ENCODE assay signal across 29 cellular contexts in genomic region chr3:191699546-191699945, GRCh38.
"Had no signal": no experiment of that assay in that cellular context is flagged by ENCODE, and none has a peak within 500 bp of the region (broad histone marks: within the 10 kb centered on the region; RNA-seq: fewer than 3 reads in every experiment).

No MANE protein-coding gene starts in this region.

- H3K79me2 ChIP-seq: hepatocyte had no signal

- H3K4me3 Mint-ChIP-seq: dendritic cell treated with granulocyte-macrophage colony-stimulating factor and Interleukin-4, amounts not matched to agents 40 ng/mL and 50 ng/mL, for 4 days; effector memory CD8-positive, alpha-beta T cell; endodermal cell had no signal

- DNase-seq: colonic mucosa; cortex of kidney; dermis blood vessel endothelial cell; dorsolateral prefrontal cortex; effector CD4-positive, alpha-beta T cell; effector CD8-positive, alpha-beta T cell; effector memory CD4-positive, alpha-beta T cell; effector memory CD8-positive, alpha-beta T cell; endodermal cell; erythroblast; esophagus squamous epithelium; foreskin fibroblast; foreskin keratinocyte; foreskin melanocyte; gastrocnemius medialis; glutamatergic neuron; head of caudate nucleus; heart left ventricle; heart right ventricle had no signal

- H3K9me3 ChIP-seq: colonic mucosa, esophagus muscularis mucosa had no signal

- H2AFZ ChIP-seq: hepatocyte had no signal

- H3K27ac Mint-ChIP-seq: dendritic cell treated with granulocyte-macrophage colony-stimulating factor and Interleukin-4, amounts not matched to agents 40 ng/mL and 50 ng/mL, for 4 days; effector memory CD8-positive, alpha-beta T cell; endodermal cell had no signal

- H3K27ac ChIP-seq: colonic mucosa, coronary artery, dorsolateral prefrontal cortex, epithelial cell of prostate, esophagus muscularis mucosa, esophagus squamous epithelium, foreskin keratinocyte, gastrocnemius medialis, gastroesophageal sphincter, heart left ventricle, heart right ventricle, hepatocyte had no signal

- ATAC-seq: effector memory CD8-positive, alpha-beta T cell; esophagus mucosa; foreskin keratinocyte; gastrocnemius medialis; gastroesophageal sphincter; heart left ventricle; heart right ventricle had no signal

- H3K4me1 ChIP-seq: colonic mucosa, esophagus muscularis mucosa, esophagus squamous epithelium, foreskin keratinocyte, gastrocnemius medialis, gastroesophageal sphincter, heart left ventricle, heart right ventricle had no signal

- H3K4me2 ChIP-seq: hepatocyte had no signal

- H3K27me3 ChIP-seq: colonic mucosa, dorsolateral prefrontal cortex, esophagus muscularis mucosa, esophagus squamous epithelium, foreskin keratinocyte, gastrocnemius medialis, gastroesophageal sphincter, heart left ventricle, heart right ventricle, hepatocyte had no signal

- H3K4me3 ChIP-seq: colonic mucosa, coronary artery, dorsolateral prefrontal cortex, esophagus muscularis mucosa, esophagus squamous epithelium, gastrocnemius medialis, gastroesophageal sphincter, heart left ventricle, heart right ventricle, hepatocyte had no signal

- H3K27me3 Mint-ChIP-seq: dendritic cell treated with granulocyte-macrophage colony-stimulating factor and Interleukin-4, amounts not matched to agents 40 ng/mL and 50 ng/mL, for 4 days; effector memory CD8-positive, alpha-beta T cell had no signal

- H3K36me3 ChIP-seq: colonic mucosa, esophagus muscularis mucosa, esophagus squamous epithelium, gastrocnemius medialis, gastroesophageal sphincter, heart left ventricle, heart right ventricle had no signal

- FAIRE-seq: endometrium, endothelial cell of umbilical vein, frontal cortex had no signal
